Comparison of ENCODE assay signal across 18 cellular contexts in genomic region chr1:193676996-193677569, GRCh38.
"Had no signal": no experiment of that assay in that cellular context is flagged by ENCODE, and none has a peak within 500 bp of the region (broad histone marks: within the 10 kb centered on the region; RNA-seq: fewer than 3 reads in every experiment).

No MANE protein-coding gene starts in this region.

- H3K27ac Mint-ChIP-seq: activated naive CD4-positive, alpha-beta T cell treated with anti-CD3 and anti-CD28 coated beads, Interleukin-2, amount 50 U/mL, for 72 hours; nephron; stimulated activated effector memory CD8-positive, alpha-beta T cell treated with anti-CD3 and anti-CD28 coated beads, Interleukin-12 subunit alpha, Interleukin-12 subunit beta, amount 100 ng/mL, for 72 hours; type B pancreatic cell had no signal

- H3K9me3 Mint-ChIP-seq: nephron; stimulated activated effector memory CD8-positive, alpha-beta T cell treated with anti-CD3 and anti-CD28 coated beads, Interleukin-12 subunit alpha, Interleukin-12 subunit beta, amount 100 ng/mL, for 72 hours; type B pancreatic cell had no signal

- DNase-seq: activated CD4-positive, CD25-positive, alpha-beta regulatory T cell treated with anti-CD3 and anti-CD28 coated beads, Interleukin-2, amount 50 U/mL, for 72 hours; activated gamma-delta T cell treated with Interleukin-2 at 50 U/mL for 16 hours; amygdala; body of pancreas; gastrocnemius medialis; head of caudate nucleus; kidney; left lung; midbrain; nucleus accumbens; stimulated activated CD4-positive, alpha-beta T cell treated with anti-CD3 and anti-CD28 coated beads, Interleukin-4, amount 100 ng/mL, for 1 hour; stomach had no signal

- H3K4me2 ChIP-seq: smooth muscle cell had no signal

- FAIRE-seq: kidney had no signal

- H3K27me3 ChIP-seq: body of pancreas, gastrocnemius medialis, left lung, stomach had no signal

- H3K4me3 ChIP-seq: body of pancreas, coronary artery, gastrocnemius medialis, left lung, smooth muscle cell, stomach had no signal

- H3K27ac ChIP-seq: body of pancreas, coronary artery, gastrocnemius medialis, left lung, stomach had no signal

- H3K9me3 ChIP-seq: body of pancreas, gastrocnemius medialis, left lung, stomach had no signal

- H3K36me3 Mint-ChIP-seq: activated naive CD4-positive, alpha-beta T cell treated with anti-CD3 and anti-CD28 coated beads, Interleukin-2, amount 50 U/mL, for 72 hours; type B pancreatic cell had no signal

- H3K4me1 ChIP-seq: gastrocnemius medialis, left lung had no signal

- H3K27me3 Mint-ChIP-seq: type B pancreatic cell had no signal

- H3K4me3 Mint-ChIP-seq: nephron; stimulated activated effector memory CD8-positive, alpha-beta T cell treated with anti-CD3 and anti-CD28 coated beads, Interleukin-12 subunit alpha, Interleukin-12 subunit beta, amount 100 ng/mL, for 72 hours; type B pancreatic cell had no signal

- H3K36me3 ChIP-seq: gastrocnemius medialis, left lung, stomach had no signal
